Comparison of ENCODE assay signal across 1 cellular context in genomic region chr18:58020567-58021107, GRCh38.
TF ChIP-seq lines count a peak whose summit lies in the region.

No MANE protein-coding gene starts in this region.

TF ChIP-seq in IMR-90, 13 proteins besides CTCF, POLR2A, EP300 and RAD21 (continued from another document):
- TF ChIP-seq CEBPB (IDR thresholded peaks at IDR 0.05; ENCODE audit: low read depth, low read length) (no peak), MXI1 (IDR thresholded peaks at IDR 0.05; ENCODE audit: borderline replicate concordance, low read depth, low read length) (no peak), MAZ (IDR thresholded peaks at IDR 0.05; ENCODE audit: borderline replicate concordance, low read depth, low read length) (no peak)
